12 cellular contexts compared by ENCODE assay signal in the genomic region with DNA sequence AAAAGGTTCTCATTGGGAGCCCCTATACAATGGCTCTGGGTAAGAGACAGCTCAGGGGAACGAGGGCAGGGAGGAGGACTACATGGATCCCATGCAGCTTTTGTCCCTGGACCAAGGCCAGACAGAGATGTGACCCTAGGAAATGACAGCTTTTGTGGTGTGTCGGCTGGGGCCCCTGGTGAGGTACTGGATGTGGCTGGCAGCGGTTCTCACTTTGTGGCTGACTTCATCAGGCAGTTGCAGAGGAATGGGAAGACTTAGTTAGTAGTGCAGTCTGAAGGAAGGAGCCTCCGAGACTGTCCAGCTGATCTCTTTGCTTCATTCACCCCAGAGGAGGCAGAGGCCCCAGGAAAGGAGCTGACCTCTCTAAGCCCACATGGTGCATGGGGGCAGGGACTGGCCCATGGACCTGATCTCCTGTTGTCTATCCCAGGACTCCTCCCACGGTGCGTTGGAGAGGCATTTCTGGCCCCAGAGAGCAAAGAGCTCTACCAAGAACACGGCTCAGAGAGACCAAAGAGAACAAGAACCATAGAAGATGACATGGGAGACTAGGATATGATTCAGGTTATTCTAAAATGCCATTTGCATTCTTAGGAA.
"Had no signal": no experiment of that assay in that cellular context is flagged by ENCODE, and none has a peak within 500 bp of the region (broad histone marks: within the 10 kb centered on the region; RNA-seq: fewer than 3 reads in every experiment).

No MANE protein-coding gene starts in this region.

- H3K9me3 Mint-ChIP-seq: dendritic cell treated with granulocyte-macrophage colony-stimulating factor and Interleukin-4, amounts not matched to agents 40 ng/mL and 50 ng/mL, for 4 days had no signal

- H3K27ac Mint-ChIP-seq: dendritic cell treated with granulocyte-macrophage colony-stimulating factor and Interleukin-4, amounts not matched to agents 40 ng/mL and 50 ng/mL, for 4 days had no signal

- H3K4me3 Mint-ChIP-seq: dendritic cell treated with granulocyte-macrophage colony-stimulating factor and Interleukin-4, amounts not matched to agents 40 ng/mL and 50 ng/mL, for 4 days had no signal

- ATAC-seq: pancreas, upper lobe of right lung had no signal

- H3K27me3 Mint-ChIP-seq: dendritic cell treated with granulocyte-macrophage colony-stimulating factor and Interleukin-4, amounts not matched to agents 40 ng/mL and 50 ng/mL, for 4 days had no signal

- DNase-seq: activated CD4-positive, alpha-beta T cell treated with anti-CD3 and anti-CD28 coated beads for 1 hour; activated CD4-positive, alpha-beta T cell treated with anti-CD3 and anti-CD28 coated beads, Interleukin-2, amount 50 U/mL, for 4 hours; activated naive CD4-positive, alpha-beta T cell treated with Interleukin-2 at 50 U/mL for 16 hours; activated T-cell treated with anti-CD3 and anti-CD28 coated beads for 4 hours; effector memory CD4-positive, alpha-beta T cell; foreskin fibroblast; hypothalamus; mesendoderm; pancreas; stimulated activated CD4-positive, alpha-beta T cell treated with anti-CD3 and anti-CD28 coated beads, Interleukin-1b, Interleukin-23, amount 100 ng/mL, for 48 hours; upper lobe of right lung had no signal
